In genomic region chr6:146819596-146820320, GRCh38 we compare ENCODE assay signal across 14 cellular contexts.
"Had no signal": no experiment of that assay in that cellular context is flagged by ENCODE, and none has a peak within 500 bp of the region (broad histone marks: within the 10 kb centered on the region; RNA-seq: fewer than 3 reads in every experiment).

No MANE protein-coding gene starts in this region.

- H3K36me3 ChIP-seq: esophagus squamous epithelium, gastrocnemius medialis, left ventricle myocardium inferior, right atrium auricular region, tibial nerve had no signal

- H3K4me1 ChIP-seq: esophagus squamous epithelium, gastrocnemius medialis, left ventricle myocardium inferior, right atrium auricular region, tibial nerve had no signal

- DNase-seq: activated B cell treated with CpG ODN at 0.5 μM for 24 hours; activated CD4-positive, alpha-beta T cell treated with anti-CD3 and anti-CD28 coated beads, Interleukin-2, amount 10 ng/mL, durations not matched to agents 24 days and 14 days; activated CD8-positive, alpha-beta memory T cell treated with anti-CD3 and anti-CD28 coated beads for 24 hours; activated naive CD4-positive, alpha-beta T cell treated with anti-CD3 and anti-CD28 coated beads, Interleukin-2, amount 10 ng/mL, durations not matched to agents 7 days and 5 days; esophagus squamous epithelium; gastrocnemius medialis; kidney; left ventricle myocardium inferior; midbrain; naive B cell; T-helper 17 cell had no signal

- H3K27me3 ChIP-seq: esophagus squamous epithelium, gastrocnemius medialis, right atrium auricular region, tibial nerve had no signal

- H3K27ac ChIP-seq: esophagus squamous epithelium, gastrocnemius medialis, left ventricle myocardium inferior, right atrium auricular region, tibial nerve had no signal

- H3K9me3 ChIP-seq: esophagus squamous epithelium, gastrocnemius medialis, left ventricle myocardium inferior, right atrium auricular region, tibial nerve had no signal

- FAIRE-seq: endometrium, kidney had no signal

- H3K4me3 ChIP-seq: esophagus squamous epithelium, gastrocnemius medialis, left ventricle myocardium inferior, right atrium auricular region, tibial nerve had no signal
